In the genomic region with DNA sequence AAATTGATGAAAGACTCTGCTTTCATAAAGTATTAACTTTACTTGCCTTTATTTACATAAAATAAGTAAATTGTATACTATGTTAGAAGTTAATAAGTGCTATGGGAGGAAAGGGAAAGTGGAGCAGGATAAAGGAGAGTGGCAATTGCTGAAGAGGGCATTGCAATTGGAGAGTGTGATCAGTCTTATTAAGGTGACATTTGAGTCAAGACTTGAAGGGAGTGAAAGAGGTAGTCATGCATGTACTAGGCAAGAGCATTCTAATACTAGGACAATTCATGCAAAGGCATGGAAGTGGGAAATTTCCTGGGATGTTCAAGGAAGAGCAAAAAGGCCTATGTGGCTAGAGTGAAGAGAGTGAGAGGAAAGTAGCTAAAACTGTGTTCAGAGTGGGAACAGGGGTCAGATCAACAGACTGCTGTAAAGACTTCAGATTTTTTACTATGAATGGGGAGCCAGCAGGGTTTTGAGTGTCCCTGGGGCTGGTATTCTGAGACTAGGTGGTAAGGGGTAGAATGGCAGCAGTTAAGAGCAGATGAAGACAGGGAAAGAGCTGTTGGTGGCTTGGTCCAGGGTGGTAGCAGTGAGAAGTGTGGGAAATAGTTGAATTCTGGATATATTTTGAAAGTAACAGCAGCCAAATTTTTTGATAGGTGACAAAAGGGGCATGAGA, we compare ENCODE assay signal across 18 cellular contexts.
DNase-seq lines count a peak whose midpoint lies in the region; ATAC-seq, FAIRE-seq and TF ChIP-seq lines count a peak whose summit lies in the region.
"Had no signal": no experiment of that assay in that cellular context is flagged by ENCODE, and none has a peak within 500 bp of the region (broad histone marks: within the 10 kb centered on the region; RNA-seq: fewer than 3 reads in every experiment).

No MANE protein-coding gene starts in this region.

- peaks cover 17% of the 10 kb centered on the region for H3K9me3 Mint-ChIP-seq in activated T-cell treated with anti-CD3 and anti-CD28 coated beads, Interleukin-2, amount 50 U/mL, for 4 hours
- H3K9me3 Mint-ChIP-seq in naive thymus-derived CD8-positive, alpha-beta T cell, result peaks cover 0 to 28% (median 13%) of the 10 kb centered on the region in 9 donors
- H3K9me3 Mint-ChIP-seq: HFFc6 had no signal

- H3K27ac ChIP-seq in GM12878 (ENCODE audit: control insufficient read depth, insufficient read depth), result no peak overlapping the region
- no peak overlapping the region for H3K27ac ChIP-seq in lower lobe of right lung
- H3K27ac ChIP-seq: 22Rv1, GM23248, HL-60 had no signal

- RAD21 ChIA-PET in GM12878 (lab: Charles Lee; ENCODE audit: unreplicated experiment), result interaction anchor here (1.6 kb wide), 1 partner anchor 169 kb away, joined by 5 read pairs; no protein-coding TSS in a partner anchor

- no peak overlapping the region for H3K4me3 Mint-ChIP-seq in activated T-cell treated with anti-CD3 and anti-CD28 coated beads, Interleukin-2, amount 50 U/mL, for 4 hours
- no peak overlapping the region for H3K4me3 Mint-ChIP-seq in naive thymus-derived CD8-positive, alpha-beta T cell
- H3K4me3 Mint-ChIP-seq: CD14-positive monocyte; CD8-positive, alpha-beta memory T cell; HFFc6 had no signal

- no peak for TF ChIP-seq EP300 in GM12878 (IDR thresholded peaks at IDR 0.05; ENCODE audit: borderline replicate concordance in 1 of 2, control insufficient read depth in 1 of 2, low read depth in 2 of 2, low read length in 2 of 2)

- in situ Hi-C loops in GM12878 (cut with MboI), result no loop called here

- SMC1A ChIA-PET in GM12878 (lab: Charles Lee; ENCODE audit: uncharacterized antibody, unreplicated experiment), result interaction anchor here (1.2 to 3.1 kb wide), 3 partner anchors 42 to 169 kb away, joined by 3 to 12 read pairs (median 4); no protein-coding TSS in a partner anchor

- FAIRE-seq in GM12892 (lab: Jason Lieb, UNC), result peak; percentile 72
- FAIRE-seq in GM12878 (lab: Jason Lieb, UNC), result no peak

- TF ChIP-seq POLR2A in GM12892 (IDR thresholded peaks at IDR 0.05; ENCODE audit: low read depth, low read length) (no peak), GM12878 (IDR thresholded peaks at IDR 0.05; ENCODE audit: low read depth, low read length) (no peak)

- H3K4me1 ChIP-seq in GM12878 (ENCODE audit: control insufficient read depth, insufficient read depth, low read length) (peaks cover 5% of the 10 kb centered on the region; the same call in 1 of the 2 replicates), lower lobe of right lung (no peaks in the 10 kb centered on the region)
- H3K4me1 ChIP-seq: Caco-2 had no signal

- H3K36me3 Mint-ChIP-seq in activated T-cell treated with anti-CD3 and anti-CD28 coated beads, Interleukin-2, amount 50 U/mL, for 4 hours (ENCODE audit: insufficient read depth), result no peaks in the 10 kb centered on the region
- peaks cover 0 to 4% (median 0%) of the 10 kb centered on the region in 3 donors for H3K36me3 Mint-ChIP-seq in naive thymus-derived CD8-positive, alpha-beta T cell
- H3K36me3 Mint-ChIP-seq: CD14-positive monocyte; CD8-positive, alpha-beta memory T cell had no signal

- no peaks in the 10 kb centered on the region; the same call in 2 of the 3 replicates for H3K9me3 ChIP-seq in GM12878 (replicated peaks; ENCODE audit: control insufficient read depth, insufficient read depth, low read length)
- no peaks in the 10 kb centered on the region for H3K9me3 ChIP-seq in lower lobe of right lung
- H3K9me3 ChIP-seq: Caco-2 had no signal

- TF ChIP-seq CTCF in GM12878 (IDR thresholded peaks at IDR 0.05 in 2 of 3, conservative IDR thresholded peaks at IDR 0.05 in 1 of 3; ENCODE audit: control insufficient read depth in 2 of 3, extremely low read depth in 1 of 3, insufficient read depth in 1 of 3, low read depth in 3 of 3, low read length in 3 of 3), result no peak
- no peak for TF ChIP-seq CTCF in lower lobe of right lung (IDR thresholded peaks at IDR 0.05)

- H3K4me1 Mint-ChIP-seq in activated T-cell treated with anti-CD3 and anti-CD28 coated beads, Interleukin-2, amount 50 U/mL, for 4 hours (ENCODE audit: low read depth), result no peaks in the 10 kb centered on the region
- no peaks in the 10 kb centered on the region for H3K4me1 Mint-ChIP-seq in naive thymus-derived CD8-positive, alpha-beta T cell
- H3K4me1 Mint-ChIP-seq: CD14-positive monocyte; CD8-positive, alpha-beta memory T cell had no signal

- DNase-seq in GM12892 (ENCODE audit: insufficient read length), result no peak
- DNase-seq in GM12878 (ENCODE audit: low read depth, low spot score), result no peak
- DNase-seq in iPS-NIHi11 (ENCODE audit: low spot score), result peak; percentile 13
- DNase-seq in lower lobe of right lung, result no peak
- DNase-seq in activated T-cell treated with anti-CD3 and anti-CD28 coated beads, Interleukin-2, amount 50 U/mL, for 4 hours, result no peak
- DNase-seq in kidney tubule cell (ENCODE audit: low spot score), result no peak
- no peak for DNase-seq in naive thymus-derived CD8-positive, alpha-beta T cell
- DNase-seq: Caco-2; CD8-positive, alpha-beta memory T cell; DND-41; GDM1; HCEC 1CT; HFFc6 had no signal

- intact Hi-C loops in GM12878 (cut with micrococcal nuclease; ENCODE audit: unreplicated experiment) (no loop called here), lower lobe of right lung (cut with DNase I) (no loop called here)

- H3K36me3 ChIP-seq in GM12878 (ENCODE audit: control insufficient read depth in 2 of 2, insufficient read depth in 2 of 2, low read length in 1 of 2) (no peaks in the 10 kb centered on the region), lower lobe of right lung (no peaks in the 10 kb centered on the region)

- no peak overlapping the region for H3K4me3 ChIP-seq in GM12878
- H3K4me3 ChIP-seq in lower lobe of right lung, result no peak overlapping the region
- H3K4me3 ChIP-seq: GM23248 had no signal

- H2AFZ ChIP-seq in GM12878 (ENCODE audit: control insufficient read depth, low read depth, low read length), result no peak overlapping the region
- H2AFZ ChIP-seq: GM23248 had no signal

- H3K79me2 ChIP-seq in GM12878 (ENCODE audit: control insufficient read depth, insufficient read depth, low read length), result no peaks in the 10 kb centered on the region

- no peak overlapping the region for H3K27ac Mint-ChIP-seq in naive thymus-derived CD8-positive, alpha-beta T cell
- H3K27ac Mint-ChIP-seq: CD14-positive monocyte; CD8-positive, alpha-beta memory T cell; HFFc6 had no signal

- H3K27me3 Mint-ChIP-seq in activated T-cell treated with anti-CD3 and anti-CD28 coated beads, Interleukin-2, amount 50 U/mL, for 4 hours (ENCODE audit: low read depth), result no peaks in the 10 kb centered on the region
- peaks cover 0 to 12% (median 0%) of the 10 kb centered on the region in 5 donors for H3K27me3 Mint-ChIP-seq in naive thymus-derived CD8-positive, alpha-beta T cell
- H3K27me3 Mint-ChIP-seq: CD8-positive, alpha-beta memory T cell had no signal

- no peaks in the 10 kb centered on the region for H4K20me1 ChIP-seq in GM12878 (ENCODE audit: control insufficient read depth, insufficient read depth)

- no peak overlapping the region for H3K4me2 ChIP-seq in GM12878 (ENCODE audit: control insufficient read depth, insufficient read depth)

- BruUV-seq in GM12878 (replicated peaks; lab: Mats Ljungman, UMichigan), result no TSS peak

- CTCF ChIA-PET in GM12878 (lab: Yijun Ruan, JAX), result interaction anchor here (1.4 kb wide), 1 partner anchor 21 kb away, joined by 4 read pairs; no protein-coding TSS in a partner anchor

- H3K9ac ChIP-seq in GM12878 (ENCODE audit: control insufficient read depth, insufficient read depth, low read length), result no peak overlapping the region
- H3K9ac ChIP-seq: GM23248 had no signal

- H3K27me3 ChIP-seq in GM12878 (replicated peaks in 1 of 2; ENCODE audit: control insufficient read depth in 2 of 2, insufficient read depth in 2 of 2, low read length in 1 of 2), result no peaks in the 10 kb centered on the region
- H3K27me3 ChIP-seq in lower lobe of right lung (ENCODE audit: low read depth), result no peaks in the 10 kb centered on the region

- POLR2A ChIA-PET in GM12878 (lab: Charles Lee), result no interaction called here
- POLR2A ChIA-PET in naive thymus-derived CD8-positive, alpha-beta T cell (lab: Charles Lee), result no interaction called here

- no peak for TF ChIP-seq RAD21 in GM12878 (IDR thresholded peaks at IDR 0.05; ENCODE audit: insufficient read depth, low read depth, low read length)

- ATAC-seq in HG03432 (IDR thresholded peaks at IDR 0.05; ENCODE audit: unreplicated experiment) (peak; percentile 37), GM12878 (peak; percentile 45), lower lobe of right lung (no peak)
- no peak for ATAC-seq in activated T-cell treated with anti-CD3 and anti-CD28 coated beads, Interleukin-2, amount 50 U/mL, for 4 hours
- ATAC-seq in naive thymus-derived CD8-positive, alpha-beta T cell, result no peak

TF ChIP-seq in GM12878, 131 proteins besides CTCF, POLR2A, EP300 and RAD21 (continues in another document):
- TF ChIP-seq NR2F1 (conservative IDR thresholded peaks at IDR 0.05) (no peak), HDAC6 (IDR thresholded peaks at IDR 0.05; ENCODE audit: unreplicated experiment) (no peak), ZNF217 (IDR thresholded peaks at IDR 0.05) (no peak), HDAC2 (IDR thresholded peaks at IDR 0.05) (no peak), CREB1 (IDR thresholded peaks at IDR 0.05; ENCODE audit: low read depth) (no peak), POLR2AphosphoS5 (IDR thresholded peaks at IDR 0.05; ENCODE audit: low read length) (no peak), MEF2A (IDR thresholded peaks at IDR 0.05; ENCODE audit: insufficient read depth, low read depth, low read length) (no peak)
- TF ChIP-seq, protein P1, sequence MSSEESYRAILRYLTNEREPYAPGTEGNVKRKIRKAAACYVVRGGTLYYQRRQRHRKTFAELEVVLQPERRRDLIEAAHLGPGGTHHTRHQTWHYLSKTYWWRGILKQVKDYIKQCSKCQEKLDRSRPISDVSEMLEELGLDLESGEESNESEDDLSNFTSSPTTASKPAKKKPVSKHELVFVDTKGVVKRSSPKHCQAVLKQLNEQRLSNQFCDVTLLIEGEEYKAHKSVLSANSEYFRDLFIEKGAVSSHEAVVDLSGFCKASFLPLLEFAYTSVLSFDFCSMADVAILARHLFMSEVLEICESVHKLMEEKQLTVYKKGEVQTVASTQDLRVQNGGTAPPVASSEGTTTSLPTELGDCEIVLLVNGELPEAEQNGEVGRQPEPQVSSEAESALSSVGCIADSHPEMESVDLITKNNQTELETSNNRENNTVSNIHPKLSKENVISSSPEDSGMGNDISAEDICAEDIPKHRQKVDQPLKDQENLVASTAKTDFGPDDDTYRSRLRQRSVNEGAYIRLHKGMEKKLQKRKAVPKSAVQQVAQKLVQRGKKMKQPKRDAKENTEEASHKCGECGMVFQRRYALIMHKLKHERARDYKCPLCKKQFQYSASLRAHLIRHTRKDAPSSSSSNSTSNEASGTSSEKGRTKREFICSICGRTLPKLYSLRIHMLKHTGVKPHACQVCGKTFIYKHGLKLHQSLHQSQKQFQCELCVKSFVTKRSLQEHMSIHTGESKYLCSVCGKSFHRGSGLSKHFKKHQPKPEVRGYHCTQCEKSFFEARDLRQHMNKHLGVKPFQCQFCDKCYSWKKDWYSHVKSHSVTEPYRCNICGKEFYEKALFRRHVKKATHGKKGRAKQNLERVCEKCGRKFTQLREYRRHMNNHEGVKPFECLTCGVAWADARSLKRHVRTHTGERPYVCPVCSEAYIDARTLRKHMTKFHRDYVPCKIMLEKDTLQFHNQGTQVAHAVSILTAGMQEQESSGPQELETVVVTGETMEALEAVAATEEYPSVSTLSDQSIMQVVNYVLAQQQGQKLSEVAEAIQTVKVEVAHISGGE (CRISPR knock-in tag; IDR thresholded peaks at IDR 0.05), result no peak

Comparison
In these comparisons a context has a peak if more than half of its experiments do, and no peak if none do; other contexts are left out.
1. ATAC-seq: peak in HG03432 (single experiment) and GM12878 (single experiment); none in lower lobe of right lung (0 of 2), activated T-cell treated with anti-CD3 and anti-CD28 coated beads, Interleukin-2, amount 50 U/mL, for 4 hours (0 of 2) and naive thymus-derived CD8-positive, alpha-beta T cell (0 of 2).